In the genomic region with DNA sequence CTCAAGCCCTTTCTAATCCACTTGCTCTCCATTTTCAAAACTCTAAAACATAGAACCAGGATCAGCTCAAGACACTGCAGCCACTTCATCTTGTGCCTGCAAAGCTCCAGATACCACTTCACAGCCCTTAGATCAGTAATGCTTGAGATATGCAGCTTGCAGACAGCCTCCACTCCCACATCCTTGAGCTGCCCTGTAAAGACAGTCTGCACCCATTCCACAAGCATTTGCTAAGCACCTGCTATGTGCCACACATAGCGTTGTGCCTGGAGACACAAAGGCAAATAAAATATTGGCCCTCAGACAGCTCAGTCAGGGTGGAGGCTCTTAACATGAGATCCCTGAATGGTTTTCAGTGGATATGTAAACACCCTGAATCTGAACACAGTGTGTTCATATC, we compare ENCODE assay signal across 25 cellular contexts.
DNase-seq lines count a peak whose midpoint lies in the region; ATAC-seq and TF ChIP-seq lines count a peak whose summit lies in the region.
"Had no signal": no experiment of that assay in that cellular context is flagged by ENCODE, and none has a peak within 500 bp of the region (broad histone marks: within the 10 kb centered on the region; RNA-seq: fewer than 3 reads in every experiment).

No MANE protein-coding gene starts in this region.

- H3K4me2 ChIP-seq in Karpas-422 (ENCODE audit: low read depth, low read length, poor library complexity, severe bottlenecking) = peak overlapping the region; percentile 39
- H3K4me2 ChIP-seq: hepatocyte had no signal

- H3K9me2 ChIP-seq in Karpas-422 (replicated peaks; ENCODE audit: insufficient read depth, low read length) = no peaks in the 10 kb centered on the region

- no peak for TF ChIP-seq CTCF in fibroblast of pulmonary artery (IDR thresholded peaks at IDR 0.05; ENCODE audit: low read length, missing control alignments)
- TF ChIP-seq CTCF in gastrocnemius medialis (IDR thresholded peaks at IDR 0.05 in 4 of 5, conservative IDR thresholded peaks at IDR 0.05 in 1 of 5) = no peak

- intact Hi-C loops in gastrocnemius medialis (cut with DNase I; ENCODE audit: low total_unique reads) = no loop called here

- H3K4me1 ChIP-seq in Karpas-422 (ENCODE audit: low read length) (peaks cover 56% of the 10 kb centered on the region), HAP-1 (no peaks in the 10 kb centered on the region), gastrocnemius medialis (no peaks in the 10 kb centered on the region)
- H3K4me1 ChIP-seq: vagina had no signal

- no peak for ATAC-seq in gastrocnemius medialis
- ATAC-seq: K562; SK-N-SH treated with all-trans-retinoic acid at 6 μM for 48 hours; stimulated activated effector memory CD8-positive, alpha-beta T cell treated with anti-CD3 and anti-CD28 coated beads, Interleukin-12 subunit alpha, Interleukin-12 subunit beta, amount 100 ng/mL, for 72 hours; WTC11 had no signal

- H3K27ac ChIP-seq in Karpas-422 (ENCODE audit: low read length) (peak overlapping the region; percentile 72), gastrocnemius medialis (no peak overlapping the region)
- H3K27ac ChIP-seq: hepatocyte, vagina had no signal

- 0 out of 2 replicates have a peak overlapping the region, but pooled peaks have one; percentile 18 for H3K9ac ChIP-seq in Karpas-422 (ENCODE audit: low read length)

- no peaks in the 10 kb centered on the region for H4K20me1 ChIP-seq in Karpas-422 (ENCODE audit: insufficient read depth, low read depth, low read length)

- no peaks in the 10 kb centered on the region for H3K36me3 ChIP-seq in Karpas-422 (ENCODE audit: insufficient read depth, low read length)
- no peaks in the 10 kb centered on the region for H3K36me3 ChIP-seq in HAP-1 (replicated peaks)
- H3K36me3 ChIP-seq in gastrocnemius medialis = no peaks in the 10 kb centered on the region
- H3K36me3 ChIP-seq: vagina had no signal

- peak overlapping the region; percentile 67; the same call in 1 of the 2 replicates for H2AFZ ChIP-seq in Karpas-422 (ENCODE audit: low read length)
- H2AFZ ChIP-seq: hepatocyte had no signal

- DNase-seq in Daoy (ENCODE audit: low read depth) (peak; percentile 5), Karpas-422 (no peak), fibroblast of pulmonary artery (ENCODE audit: low read depth) (peak; percentile 3), putamen (ENCODE audit: low spot score) (peak; percentile 7), HAP-1 (ENCODE audit: low spot score in 2 of 2) (no peak), HuH-7 (ENCODE audit: low spot score) (no peak), mesenteric fat pad (ENCODE audit: low spot score) (no peak), gastrocnemius medialis (no peak)
- DNase-seq: activated CD4-positive, alpha-beta T cell treated with anti-CD3 and anti-CD28 coated beads, Interleukin-2, amount 50 U/mL, for 4 hours; activated CD8-positive, alpha-beta memory T cell treated with anti-CD3 and anti-CD28 coated beads, Interleukin-2, amount 50 U/mL, for 4 hours; activated naive CD8-positive, alpha-beta T cell treated with anti-CD3 and anti-CD28 coated beads for 36 hours; CD4-positive, alpha-beta memory T cell; DMS153; GOT3; MM.1S; NCI-H1436; NCI-H526; stimulated activated CD4-positive, alpha-beta T cell treated with anti-CD3 and anti-CD28 coated beads, Interleukin-1b, Interleukin-23, amount 100 ng/mL, for 48 hours; T-helper 9 cell had no signal

- in situ Hi-C loops in HAP-1 (cut with MboI; ENCODE audit: low sequenced_read_pairs) (no loop called here), gastrocnemius medialis (cut with MboI; ENCODE audit: low sequenced_read_pairs in 4 of 4) (no loop called here)

- no peaks in the 10 kb centered on the region for H3K9me3 ChIP-seq in Karpas-422 (ENCODE audit: low read length)
- no peaks in the 10 kb centered on the region for H3K9me3 ChIP-seq in HAP-1
- no peaks in the 10 kb centered on the region for H3K9me3 ChIP-seq in gastrocnemius medialis
- H3K9me3 ChIP-seq: vagina had no signal

- no peak for TF ChIP-seq POLR2A in gastrocnemius medialis (IDR thresholded peaks at IDR 0.05)

- H3K4me3 ChIP-seq in Karpas-422 (ENCODE audit: low read length) (no peak overlapping the region), fibroblast of pulmonary artery (replicated peaks; ENCODE audit: low read depth, low read length) (no peak overlapping the region), HAP-1 (no peak overlapping the region), gastrocnemius medialis (no peak overlapping the region)
- H3K4me3 ChIP-seq: hepatocyte, K562, vagina had no signal

- H3K27me3 ChIP-seq in Karpas-422 (ENCODE audit: low read length) (no peaks in the 10 kb centered on the region), HAP-1 (ENCODE audit: low read depth) (no peaks in the 10 kb centered on the region), gastrocnemius medialis (no peaks in the 10 kb centered on the region)
- H3K27me3 ChIP-seq: hepatocyte, vagina had no signal

- H3K79me2 ChIP-seq in Karpas-422 (ENCODE audit: low read length) = no peaks in the 10 kb centered on the region
- H3K79me2 ChIP-seq: hepatocyte had no signal

Comparison
In these comparisons a context has a peak if more than half of its experiments do, and no peak if none do; other contexts are left out.
1. DNase-seq: peak in Daoy (single experiment), fibroblast of pulmonary artery (single experiment) and putamen (single experiment); none in Karpas-422 (single experiment), HAP-1 (0 of 2), HuH-7 (single experiment), mesenteric fat pad (single experiment) and gastrocnemius medialis (0 of 2).